ENCODE assay signal across 9 cellular contexts in genomic region chr5:132802685-132803066, GRCh38. TPM values are rescaled to one million over a fixed set of nuclear protein-coding genes. Genes with fewer than 3 reads are reported as not detected.
"Had no signal": no experiment of that assay in that cellular context is flagged by ENCODE, and none has a peak within 500 bp of the region (broad histone marks: within the 10 kb centered on the region; RNA-seq: fewer than 3 reads in every experiment).

No MANE protein-coding gene starts in this region.

RNA-seq across cellular contexts. Expression of gene SOWAHA, which starts 10.4 kb away (rescaled TPM):
- total RNA-seq: chondrocyte, dermis blood vessel endothelial cell, glomerular endothelial cell, lung microvascular endothelial cell, mesenteric fat pad had no signal

RNA-seq across cellular contexts. Expression of gene CCNI2, which starts 55.5 kb away (rescaled TPM):
- total RNA-seq: chondrocyte, esophagus mucosa, gastrocnemius medialis, glomerular endothelial cell, left cardiac atrium, lung microvascular endothelial cell, mesenteric fat pad, myocyte had no signal
